21 cellular contexts compared by ENCODE assay signal in the genomic region with DNA sequence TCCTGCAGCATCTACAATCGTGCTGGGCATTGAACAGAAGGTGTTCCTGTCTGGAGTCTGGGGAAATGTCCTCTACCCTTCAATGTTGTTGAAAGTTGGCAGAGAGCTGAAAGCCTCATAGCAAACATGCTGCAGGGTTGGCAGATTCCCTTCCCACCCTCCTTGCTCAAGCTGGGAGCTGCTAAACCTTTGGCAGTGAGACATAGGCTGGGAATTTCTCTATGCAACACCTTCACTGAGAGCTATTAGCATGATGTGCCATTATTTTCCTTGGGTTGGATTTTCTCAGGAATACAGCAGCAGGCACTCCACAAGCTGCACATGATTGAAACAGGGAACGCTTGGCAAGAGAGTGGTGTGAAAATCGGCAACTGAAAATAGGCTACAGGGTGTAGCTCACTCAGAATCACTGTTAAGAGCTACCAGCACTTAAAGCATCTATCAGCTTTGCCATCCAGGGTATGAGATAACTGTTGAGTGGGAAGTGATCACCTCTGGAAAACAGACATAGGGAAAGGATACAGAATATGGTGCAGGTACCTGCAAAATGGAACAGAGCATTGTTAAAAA.
"Had no signal": no experiment of that assay in that cellular context is flagged by ENCODE, and none has a peak within 500 bp of the region (broad histone marks: within the 10 kb centered on the region; RNA-seq: fewer than 3 reads in every experiment).

No MANE protein-coding gene starts in this region.

- H3K4me3 ChIP-seq: body of pancreas, esophagus muscularis mucosa, gastrocnemius medialis, right atrium auricular region, spleen, thyroid gland had no signal

- ATAC-seq: activated T-helper 17 cell treated with anti-CD3 and anti-CD28 coated beads, Interleukin-2, amount 50 U/mL, for 72 hours; body of pancreas; effector memory CD8-positive, alpha-beta T cell; gastrocnemius medialis had no signal

- DNase-seq: activated CD4-positive, alpha-beta T cell treated with anti-CD3 and anti-CD28 coated beads for 1 hour; activated CD4-positive, alpha-beta T cell treated with anti-CD3 and anti-CD28 coated beads, Interleukin-2, amount 50 U/mL, for 1 hour; activated CD8-positive, alpha-beta memory T cell treated with anti-CD3 and anti-CD28 coated beads for 24 hours; activated CD8-positive, alpha-beta memory T cell treated with anti-CD3 and anti-CD28 coated beads, Interleukin-2, amount 50 U/mL, for 4 hours; activated naive CD4-positive, alpha-beta T cell; activated naive CD8-positive, alpha-beta T cell treated with anti-CD3 and anti-CD28 coated beads for 36 hours; activated T-cell treated with anti-CD3 and anti-CD28 coated beads, Interleukin-2, amount 50 U/mL, for 24 hours; amniotic stem cell; body of pancreas; effector memory CD8-positive, alpha-beta T cell; gastrocnemius medialis; left cardiac atrium; naive B cell; spleen; stimulated activated CD4-positive, alpha-beta T cell treated with anti-CD3 and anti-CD28 coated beads, Interleukin-4, amount 100 ng/mL, for 24 hours; stimulated activated naive CD4-positive, alpha-beta T cell treated with Interleukin-2 at 50 U/mL for 16 hours; T-helper 9 cell; thyroid gland had no signal
